ENCODE assay signal across 8 cellular contexts in the genomic region with DNA sequence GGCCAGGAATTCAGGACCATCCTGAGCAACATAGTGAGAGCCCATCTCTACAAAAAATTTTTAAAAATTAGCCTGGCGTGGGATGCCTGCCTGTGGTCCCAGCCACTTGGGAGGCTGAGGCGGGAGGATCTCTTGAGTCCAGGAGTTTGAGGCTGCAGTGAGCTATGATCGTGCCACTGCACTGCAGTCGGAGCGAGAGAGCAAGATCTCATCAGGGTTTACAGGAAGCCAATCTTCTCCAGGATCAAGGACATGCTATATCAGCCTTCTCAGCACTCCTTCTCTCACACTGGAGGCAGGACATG. TPM values are rescaled to one million over a fixed set of nuclear protein-coding genes. Genes with fewer than 3 reads are reported as not detected.
DNase-seq lines count a peak whose midpoint lies in the region; ATAC-seq and TF ChIP-seq lines count a peak whose summit lies in the region.

No MANE protein-coding gene starts in this region.

- H3K27ac Mint-ChIP-seq in endodermal cell: no peak overlapping the region

- POLR2A ChIA-PET in Panc1 (lab: Charles Lee): no interaction called here

- H3K27ac ChIP-seq in DND-41 (ENCODE audit: low read length) (peak overlapping the region; percentile 69), Panc1 (ENCODE audit: low read length) (peak overlapping the region; percentile 64), endodermal cell (ENCODE audit: low read depth, low read length) (no peak overlapping the region), parathyroid adenoma (peak overlapping the region; percentile 83)

- H3K4me3 ChIP-seq in DND-41 (ENCODE audit: low read depth in 1 of 2, low read length in 2 of 2): peak overlapping the region; percentile 83 to 87; a peak in 3 of 4 replicates
- H3K4me3 ChIP-seq in Panc1 (ENCODE audit: low read depth in 2 of 2, low read length in 2 of 2): peak overlapping the region; percentile 65 to 70
- H3K4me3 ChIP-seq in endodermal cell (ENCODE audit: low read length): no peak overlapping the region
- H3K4me3 ChIP-seq in parathyroid adenoma (ENCODE audit: low read depth, low read length): peak overlapping the region; percentile 25

- CTCF ChIA-PET in Panc1 (lab: Charles Lee): no interaction called here

- no peaks in the 10 kb centered on the region for H3K36me3 Mint-ChIP-seq in endodermal cell (ENCODE audit: low read depth)

- peaks cover 9% of the 10 kb centered on the region for H3K4me1 Mint-ChIP-seq in endodermal cell

- WGBS in endodermal cell (ENCODE audit: insufficient coverage in 1 of 2, insufficient read length in 1 of 2), 2 experiments: 91 to 96% methylated on average over 5 of the region's 5 CpGs

- H3K9me3 ChIP-seq in DND-41 (ENCODE audit: insufficient read depth, low read length, severe bottlenecking) (no peaks in the 10 kb centered on the region), Panc1 (ENCODE audit: control insufficient read depth, insufficient read depth, low read depth, low read length) (no peaks in the 10 kb centered on the region), endodermal cell (ENCODE audit: control insufficient read depth, low read length) (no peaks in the 10 kb centered on the region), parathyroid adenoma (ENCODE audit: control insufficient read depth, low read length) (no peaks in the 10 kb centered on the region)

- peaks cover 7% of the 10 kb centered on the region for H3K27me3 Mint-ChIP-seq in endodermal cell (ENCODE audit: insufficient read depth)

- H2AFZ ChIP-seq in DND-41 (ENCODE audit: low read depth, low read length) (peak overlapping the region; percentile 93), parathyroid adenoma (peak overlapping the region; percentile 84)

- ATAC-seq in DND-41 (ENCODE audit: insufficient read depth, low read depth) (no peak), Panc1 (no peak), HG03196 (IDR thresholded peaks at IDR 0.05; ENCODE audit: unreplicated experiment) (no peak)

- H3K4me2 ChIP-seq in DND-41 (ENCODE audit: insufficient read depth, low read length): peak overlapping the region; percentile 98
- peak overlapping the region; percentile 65 for H3K4me2 ChIP-seq in parathyroid adenoma (ENCODE audit: low read length)

- BruUV-seq in Panc1 (replicated peaks; lab: Mats Ljungman, UMichigan): no TSS peak

- TF ChIP-seq CTCF in DND-41 (IDR thresholded peaks at IDR 0.05; ENCODE audit: borderline replicate concordance, extremely low read depth, low read length, poor library complexity, severe bottlenecking) (no peak), Panc1 (IDR thresholded peaks at IDR 0.05) (no peak; the same call in none of the 2 replicates), endodermal cell (conservative IDR thresholded peaks at IDR 0.05) (no peak), parathyroid adenoma (IDR thresholded peaks at IDR 0.05) (no peak)

- H3K27me3 ChIP-seq in DND-41 (ENCODE audit: insufficient read depth, low read length, poor library complexity) (no peaks in the 10 kb centered on the region), Panc1 (ENCODE audit: control insufficient read depth, insufficient read depth, low read length) (no peaks in the 10 kb centered on the region), endodermal cell (ENCODE audit: control insufficient read depth, insufficient read depth, low read length, poor library complexity, severe bottlenecking) (no peaks in the 10 kb centered on the region), parathyroid adenoma (ENCODE audit: control insufficient read depth, insufficient read depth, low read length) (no peaks in the 10 kb centered on the region)

- intact Hi-C loops in Panc1 (cut with micrococcal nuclease; ENCODE audit: unreplicated experiment): no loop called here
- intact Hi-C loops in posterior cingulate gyrus (cut with DNase I): loop anchor here (5.0 kb wide), 1 partner anchor 355 kb away; no protein-coding TSS in a partner anchor

- H4K20me1 ChIP-seq in DND-41 (ENCODE audit: insufficient read depth, low read length): no peaks in the 10 kb centered on the region

- in situ Hi-C loops in Panc1 (cut with HindIII; ENCODE audit: low pct_unique_long_range_greater_than_20kb, low sequenced_read_pairs): no loop called here

- H3K79me2 ChIP-seq in DND-41 (ENCODE audit: insufficient read depth, low read length) (peaks cover 46% of the 10 kb centered on the region), parathyroid adenoma (peaks cover 2% of the 10 kb centered on the region)

- no peak for DNase-seq in DND-41
- DNase-seq in Panc1 (ENCODE audit: low read depth, low spot score): no peak
- no peak for DNase-seq in endodermal cell
- no peak for DNase-seq in T1000 (lab: John Stamatoyannopoulos, UW)
- no peak for DNase-seq in central memory CD4-positive, alpha-beta T cell
- no peak for DNase-seq in posterior cingulate gyrus

- H3K4me1 ChIP-seq in DND-41 (ENCODE audit: insufficient read depth, low read length) (peaks cover 63% of the 10 kb centered on the region), Panc1 (ENCODE audit: control insufficient read depth, insufficient read depth, low read length) (peaks cover 37% of the 10 kb centered on the region), endodermal cell (ENCODE audit: control insufficient read depth, insufficient read depth, low read length) (no peaks in the 10 kb centered on the region), parathyroid adenoma (peaks cover 4% of the 10 kb centered on the region)

- H3K9me3 Mint-ChIP-seq in endodermal cell: no peaks in the 10 kb centered on the region

- H3K9ac ChIP-seq in DND-41 (ENCODE audit: low read depth, low read length) (peak overlapping the region; percentile 87), endodermal cell (ENCODE audit: extremely low read depth, low read length, poor library complexity, severe bottlenecking) (no peak overlapping the region), parathyroid adenoma (no peak overlapping the region)

- H3K36me3 ChIP-seq in DND-41 (ENCODE audit: insufficient read depth, low read length) (peaks cover 3% of the 10 kb centered on the region), Panc1 (ENCODE audit: control insufficient read depth, insufficient read depth, low read length) (no peaks in the 10 kb centered on the region), endodermal cell (ENCODE audit: control insufficient read depth, insufficient read depth, low read length) (no peaks in the 10 kb centered on the region), parathyroid adenoma (ENCODE audit: control insufficient read depth, insufficient read depth, low read length) (no peaks in the 10 kb centered on the region)

- H3K4me3 Mint-ChIP-seq in endodermal cell: peak overlapping the region; percentile 64

RNA-seq across cellular contexts. Expression of gene STOML1, which starts 0.5 kb away (rescaled TPM):
- total RNA-seq in Panc1 (2021; ENCODE audit: unreplicated experiment) (6.9 TPM), endodermal cell (1 to 10 TPM; 4.4 to 5.5 TPM)
- 8.7 TPM for polyA plus RNA-seq in Panc1 (2012; ENCODE audit: insufficient read length)
- 7.9 TPM for polyA plus RNA-seq in endodermal cell (2013, experiment 1 of 2)
- 6.8 TPM for polyA plus RNA-seq in endodermal cell (2013, experiment 2 of 2)

RNA-seq across cellular contexts. Expression of gene PML, which starts 2.0 kb away (rescaled TPM):
- total RNA-seq in Panc1 (2021; ENCODE audit: unreplicated experiment) (52.2 TPM), endodermal cell (10 to 100 TPM; 26.5 to 28.9 TPM)
- polyA plus RNA-seq in Panc1 (2012; ENCODE audit: insufficient read length): 52.7 TPM
- polyA plus RNA-seq in endodermal cell (2013, experiment 1 of 2): 25.5 TPM
- polyA plus RNA-seq in endodermal cell (2013, experiment 2 of 2): 23.7 TPM
